8 cellular contexts compared by ENCODE assay signal in the genomic region with DNA sequence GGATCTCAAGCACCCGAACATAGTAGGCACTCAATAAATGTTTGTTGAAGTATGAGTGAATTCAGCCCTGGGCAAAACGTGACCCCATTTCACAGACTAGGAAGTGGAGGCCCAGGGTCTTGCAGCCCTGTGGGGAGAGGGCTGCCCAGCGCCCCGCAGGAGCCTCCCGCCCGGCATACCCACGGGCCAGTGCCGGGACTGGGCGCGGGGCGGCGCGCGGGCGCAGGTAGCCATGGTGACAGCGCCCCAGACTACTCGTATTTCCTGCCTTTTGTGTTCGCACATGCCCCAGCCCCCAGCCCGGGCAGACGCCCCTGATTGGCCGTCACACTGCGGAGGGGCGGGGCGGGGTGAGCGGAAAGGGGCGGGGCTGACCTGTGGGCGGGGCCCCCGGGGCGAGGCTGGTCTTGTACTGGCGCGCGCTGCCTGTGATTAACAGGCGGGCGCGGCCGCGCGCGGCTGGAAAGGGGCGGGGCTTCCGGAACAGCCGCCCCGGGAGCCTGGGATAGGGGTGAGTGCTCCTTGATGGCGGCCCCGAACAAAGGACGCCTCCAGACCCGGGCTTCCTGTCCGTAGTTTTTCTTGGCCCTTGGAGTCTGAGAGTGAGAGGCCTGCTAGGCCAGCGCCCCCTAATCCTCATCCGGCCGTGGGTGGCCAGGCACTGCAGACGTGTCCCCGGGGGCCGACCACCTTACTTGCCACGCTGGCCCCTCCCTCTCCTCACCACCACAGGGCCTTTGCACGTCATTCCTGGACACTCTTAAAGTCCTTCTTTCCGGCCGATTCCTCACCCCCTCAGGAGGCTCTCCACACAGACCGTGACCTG.
DNase-seq lines count a peak whose midpoint lies in the region; ATAC-seq lines count a peak whose summit lies in the region.

No MANE protein-coding gene starts in this region.

- DNase-seq in NCI-H187 (lab: John Stamatoyannopoulos, UW) (peak; percentile 83 to 88), NCI-H187 treated with DMSO at 0.1 percent for 48 hours (lab: John Stamatoyannopoulos, UW) (no peak), NCI-H2196 (lab: John Stamatoyannopoulos, UW; ENCODE audit: unreplicated experiment) (peak; percentile 73), islet precursor cell (peak; percentile 100)
- peak; percentile 94 for DNase-seq in activated CD4-positive, CD25-positive, alpha-beta regulatory T cell treated with anti-CD3 and anti-CD28 coated beads, Interleukin-2, amount 50 U/mL, for 16 hours (ENCODE audit: low read depth, low spot score)
- peak; percentile 98 for DNase-seq in central memory CD4-positive, alpha-beta T cell
- DNase-seq in stimulated activated CD4-positive, alpha-beta T cell treated with anti-CD3 and anti-CD28 coated beads, Interleukin-12 subunit alpha, Interleukin-12 subunit beta, amount 100 ng/mL, for 24 hours (ENCODE audit: low read depth in 2 of 2) = peak; percentile 95

- peak; percentile 64 for ATAC-seq in HG03025 (IDR thresholded peaks at IDR 0.05; ENCODE audit: low FRiP score, unreplicated experiment)
